8 cellular contexts compared by ENCODE assay signal in the genomic region with DNA sequence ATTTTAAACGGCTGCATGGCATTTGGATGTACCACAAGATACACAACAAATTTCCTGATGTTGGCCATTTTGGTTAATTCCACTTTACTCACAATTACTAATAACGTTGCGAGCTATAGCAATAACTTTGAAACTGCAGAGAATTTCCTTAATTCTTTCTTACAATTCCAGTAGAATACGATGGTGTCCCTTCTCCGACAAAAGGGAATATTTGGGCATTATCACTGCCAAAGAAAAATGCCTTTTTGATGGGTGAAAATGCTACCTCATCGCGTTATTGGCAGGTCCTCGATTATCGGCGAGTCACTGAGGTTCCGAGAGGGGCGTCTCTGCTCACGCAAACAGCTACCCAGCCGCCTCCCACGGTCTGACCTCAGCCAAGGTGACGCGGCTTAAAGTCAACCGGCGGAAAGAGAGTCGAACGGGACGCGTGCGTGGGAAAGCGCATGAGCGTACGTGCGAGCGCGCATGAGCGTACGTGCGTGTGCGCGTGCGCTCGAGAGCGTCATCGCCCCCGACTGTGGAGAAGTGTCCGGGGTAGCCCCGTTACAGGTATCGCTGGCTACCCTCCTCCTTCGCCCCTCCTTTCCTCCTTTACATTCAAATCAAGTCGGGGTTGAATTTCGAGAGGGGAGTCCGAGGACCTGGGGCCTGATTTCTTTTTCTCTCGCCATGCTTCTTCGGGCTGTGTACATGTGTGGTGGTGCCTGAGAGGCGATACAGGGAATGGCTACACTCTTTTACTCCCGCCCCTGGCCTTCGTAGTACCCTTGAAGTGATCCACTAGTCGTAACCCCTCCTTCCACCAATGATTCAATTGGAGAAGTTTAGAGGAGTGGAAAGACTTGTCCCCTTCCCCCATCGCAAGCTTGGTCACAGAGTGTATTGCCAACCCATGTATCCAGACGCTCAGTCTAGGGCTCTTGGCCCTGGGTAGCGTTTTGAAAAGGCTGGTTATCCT. TPM values are rescaled to one million over a fixed set of nuclear protein-coding genes. Genes with fewer than 3 reads are reported as not detected.
DNase-seq lines count a peak whose midpoint lies in the region; ATAC-seq and TF ChIP-seq lines count a peak whose summit lies in the region.

A gene (plus strand): TSS at position 495 of the 961 bp plus-strand sequence. CDS start 931 bp downstream, outside the sequence.

- CTCF ChIA-PET in naive thymus-derived CD4-positive, alpha-beta T cell (lab: Charles Lee), result interaction anchor here (0.7 to 1.2 kb wide), 2 partner anchors 9 to 45 kb away, joined by 3 read pairs; no protein-coding TSS in a partner anchor

- no peaks in the 10 kb centered on the region for H3K9me2 ChIP-seq in GM23338 (ENCODE audit: insufficient read depth)

- H3F3A ChIP-seq in GM23338 (replicated peaks; ENCODE audit: low read depth), result no peaks in the 10 kb centered on the region

- POLR2A ChIA-PET in naive thymus-derived CD4-positive, alpha-beta T cell (lab: Charles Lee), result interaction anchor here (0.8 to 1.7 kb wide), 5 partner anchors 8 to 1873 kb away, joined by 3 to 6 read pairs (median 4); a partner anchor contains a TSS

- peaks cover 32% of the 10 kb centered on the region for H3K4me1 Mint-ChIP-seq in GM23338
- H3K4me1 Mint-ChIP-seq in activated T-helper 1 cell treated with anti-CD3 and anti-CD28 coated beads, Interleukin-12 subunit alpha, Interleukin-12 subunit beta, Interleukin-2, Interleukin-4 antibody, amounts not matched to agents 30 ng/mL and 10 ng/mL and 1 ng/mL, durations not matched to agents 14 hours and 24 hours and 36 hours (ENCODE audit: low read depth), result peaks cover 50% of the 10 kb centered on the region
- peaks cover 14 to 59% (median 52%) of the 10 kb centered on the region in 7 donors for H3K4me1 Mint-ChIP-seq in naive thymus-derived CD4-positive, alpha-beta T cell
- peaks cover 25% of the 10 kb centered on the region for H3K4me1 Mint-ChIP-seq in stimulated activated memory B cell treated with anti-CD40 and anti-IgM and Interleukin-4, amounts not matched to agents 10 μg/mL and 1 μg/mL and 100 μg/mL, for 72 hours

- peak within 1 kb of the TSS; percentile 98 for H3K27ac Mint-ChIP-seq in GM23338
- H3K27ac Mint-ChIP-seq in activated T-helper 1 cell treated with anti-CD3 and anti-CD28 coated beads, Interleukin-12 subunit alpha, Interleukin-12 subunit beta, Interleukin-2, Interleukin-4 antibody, amounts not matched to agents 30 ng/mL and 10 ng/mL and 1 ng/mL, durations not matched to agents 14 hours and 24 hours and 36 hours, result peak within 1 kb of the TSS; percentile 99
- peak within 1 kb of the TSS; percentile 81 to 100 (median 98) for H3K27ac Mint-ChIP-seq in naive thymus-derived CD4-positive, alpha-beta T cell
- peak within 1 kb of the TSS; percentile 94 for H3K27ac Mint-ChIP-seq in stimulated activated memory B cell treated with anti-CD40 and anti-IgM and Interleukin-4, amounts not matched to agents 10 μg/mL and 1 μg/mL and 100 μg/mL, for 72 hours

- H3K27me3 Mint-ChIP-seq in GM23338 (ENCODE audit: insufficient read depth, low read depth, poor library complexity), result peaks cover 7% of the 10 kb centered on the region
- H3K27me3 Mint-ChIP-seq in activated T-helper 1 cell treated with anti-CD3 and anti-CD28 coated beads, Interleukin-12 subunit alpha, Interleukin-12 subunit beta, Interleukin-2, Interleukin-4 antibody, amounts not matched to agents 30 ng/mL and 10 ng/mL and 1 ng/mL, durations not matched to agents 14 hours and 24 hours and 36 hours (ENCODE audit: insufficient read depth), result no peaks in the 10 kb centered on the region
- H3K27me3 Mint-ChIP-seq in naive thymus-derived CD4-positive, alpha-beta T cell, result no peaks in the 10 kb centered on the region
- H3K27me3 Mint-ChIP-seq in stimulated activated memory B cell treated with anti-CD40 and anti-IgM and Interleukin-4, amounts not matched to agents 10 μg/mL and 1 μg/mL and 100 μg/mL, for 72 hours, result no peaks in the 10 kb centered on the region

- no peaks in the 10 kb centered on the region; the same call in 2 of the 3 replicates for H3K9me3 Mint-ChIP-seq in GM23338
- H3K9me3 Mint-ChIP-seq in activated T-helper 1 cell treated with anti-CD3 and anti-CD28 coated beads, Interleukin-12 subunit alpha, Interleukin-12 subunit beta, Interleukin-2, Interleukin-4 antibody, amounts not matched to agents 30 ng/mL and 10 ng/mL and 1 ng/mL, durations not matched to agents 14 hours and 24 hours and 36 hours, result no peaks in the 10 kb centered on the region
- no peaks in the 10 kb centered on the region for H3K9me3 Mint-ChIP-seq in naive thymus-derived CD4-positive, alpha-beta T cell
- H3K9me3 Mint-ChIP-seq in stimulated activated memory B cell treated with anti-CD40 and anti-IgM and Interleukin-4, amounts not matched to agents 10 μg/mL and 1 μg/mL and 100 μg/mL, for 72 hours, result no peaks in the 10 kb centered on the region

- DNase-seq in Daoy (ENCODE audit: low read depth), result peak; percentile 94
- peak; percentile 83 for DNase-seq in GM23338 (ENCODE audit: low spot score)
- DNase-seq in LHCN-M2 (ENCODE audit: low read depth), result peak; percentile 88
- peak; percentile 98 for DNase-seq in RPMI8226
- peak; percentile 90 for DNase-seq in activated T-helper 1 cell treated with anti-CD3 and anti-CD28 coated beads, Interleukin-12 subunit alpha, Interleukin-12 subunit beta, Interleukin-2, Interleukin-4 antibody, amounts not matched to agents 30 ng/mL and 10 ng/mL and 1 ng/mL, durations not matched to agents 14 hours and 24 hours and 36 hours (ENCODE audit: low spot score)
- DNase-seq in fibroblast of mammary gland (ENCODE audit: low read depth), result peak; percentile 95
- peak; percentile 66 to 92 (median 86) for DNase-seq in naive thymus-derived CD4-positive, alpha-beta T cell

- no peaks in the 10 kb centered on the region for H3K36me3 Mint-ChIP-seq in GM23338 (ENCODE audit: low read depth)
- H3K36me3 Mint-ChIP-seq in activated T-helper 1 cell treated with anti-CD3 and anti-CD28 coated beads, Interleukin-12 subunit alpha, Interleukin-12 subunit beta, Interleukin-2, Interleukin-4 antibody, amounts not matched to agents 30 ng/mL and 10 ng/mL and 1 ng/mL, durations not matched to agents 14 hours and 24 hours and 36 hours (ENCODE audit: low read depth), result peaks cover 17% of the 10 kb centered on the region
- H3K36me3 Mint-ChIP-seq in naive thymus-derived CD4-positive, alpha-beta T cell, result peaks cover 0 to 25% (median 0%) of the 10 kb centered on the region in 5 donors
- peaks cover 5% of the 10 kb centered on the region for H3K36me3 Mint-ChIP-seq in stimulated activated memory B cell treated with anti-CD40 and anti-IgM and Interleukin-4, amounts not matched to agents 10 μg/mL and 1 μg/mL and 100 μg/mL, for 72 hours

- intact Hi-C loops in activated T-helper 1 cell treated with anti-CD3 and anti-CD28 coated beads, Interleukin-12 subunit alpha, Interleukin-12 subunit beta, Interleukin-2, Interleukin-4 antibody, amounts not matched to agents 30 ng/mL and 10 ng/mL and 1 ng/mL, durations not matched to agents 14 hours and 24 hours and 36 hours (cut with micrococcal nuclease), result loop anchor here (1.0 to 10.0 kb wide), 6 partner anchors 8 to 1975 kb away; a partner anchor contains a TSS
- intact Hi-C loops in naive thymus-derived CD4-positive, alpha-beta T cell (cut with micrococcal nuclease), result loop anchor here (1.0 to 10.0 kb wide), 7 partner anchors 8 to 1983 kb away; a partner anchor contains a TSS

- peak within 1 kb of the TSS; percentile 70 for H3K27ac ChIP-seq in GM23338 (ENCODE audit: low read depth)
- peak within 1 kb of the TSS; percentile 91 for H3K27ac ChIP-seq in naive thymus-derived CD4-positive, alpha-beta T cell (ENCODE audit: low read depth, low read length)

- no peaks in the 10 kb centered on the region for H3K9me3 ChIP-seq in naive thymus-derived CD4-positive, alpha-beta T cell (ENCODE audit: control insufficient read depth in 2 of 3, low read length in 3 of 3)

- H3K4me2 ChIP-seq in GM23338, result peak within 1 kb of the TSS; percentile 84

- H3K4me3 Mint-ChIP-seq in GM23338, result peak within 1 kb of the TSS; percentile 81
- peak within 1 kb of the TSS; percentile 95 for H3K4me3 Mint-ChIP-seq in activated T-helper 1 cell treated with anti-CD3 and anti-CD28 coated beads, Interleukin-12 subunit alpha, Interleukin-12 subunit beta, Interleukin-2, Interleukin-4 antibody, amounts not matched to agents 30 ng/mL and 10 ng/mL and 1 ng/mL, durations not matched to agents 14 hours and 24 hours and 36 hours
- peak within 1 kb of the TSS; percentile 87 to 100 (median 98) for H3K4me3 Mint-ChIP-seq in naive thymus-derived CD4-positive, alpha-beta T cell
- peak within 1 kb of the TSS; percentile 85 for H3K4me3 Mint-ChIP-seq in stimulated activated memory B cell treated with anti-CD40 and anti-IgM and Interleukin-4, amounts not matched to agents 10 μg/mL and 1 μg/mL and 100 μg/mL, for 72 hours

- H2AFZ ChIP-seq in GM23338, result peak within 1 kb of the TSS; percentile 75; the same call in 1 of the 2 replicates

- peaks cover 10% of the 10 kb centered on the region for H3K4me1 ChIP-seq in GM23338 (ENCODE audit: insufficient read depth)
- peaks cover 6 to 20% of the 10 kb centered on the region in 2 donors for H3K4me1 ChIP-seq in naive thymus-derived CD4-positive, alpha-beta T cell (ENCODE audit: control insufficient read depth in 2 of 2, insufficient read depth in 2 of 2, low read length in 2 of 2)

- ATAC-seq in GM23338, result peak; percentile 92
- peak; percentile 96 for ATAC-seq in naive thymus-derived CD4-positive, alpha-beta T cell
- ATAC-seq in stimulated activated memory B cell treated with anti-CD40 and anti-IgM and Interleukin-4, amounts not matched to agents 10 μg/mL and 1 μg/mL and 100 μg/mL, for 72 hours, result peak; percentile 98

- H3K4me3 ChIP-seq in GM23338 (peak within 1 kb of the TSS; percentile 66), fibroblast of mammary gland (ENCODE audit: control insufficient read depth, low read depth, low read length) (peak within 1 kb of the TSS; percentile 82)
- H3K4me3 ChIP-seq in naive thymus-derived CD4-positive, alpha-beta T cell (ENCODE audit: low read length), result peak within 1 kb of the TSS; percentile 80

- no peak for TF ChIP-seq CTCF in GM23338 (conservative IDR thresholded peaks at IDR 0.05; ENCODE audit: low read depth in 2 of 2)
- no peak for TF ChIP-seq CTCF in fibroblast of mammary gland (conservative IDR thresholded peaks at IDR 0.05; ENCODE audit: control insufficient read depth, insufficient read depth, low read depth, low read length)

- no peaks in the 10 kb centered on the region for H3K27me3 ChIP-seq in GM23338 (ENCODE audit: insufficient read depth)
- no peaks in the 10 kb centered on the region for H3K27me3 ChIP-seq in naive thymus-derived CD4-positive, alpha-beta T cell (ENCODE audit: control insufficient read depth in 2 of 2, insufficient read depth in 2 of 2, low read length in 2 of 2)

- no peaks in the 10 kb centered on the region for H4K20me1 ChIP-seq in GM23338 (replicated peaks; ENCODE audit: insufficient read depth)

- no peaks in the 10 kb centered on the region for H3K36me3 ChIP-seq in GM23338 (ENCODE audit: insufficient read depth)
- H3K36me3 ChIP-seq in naive thymus-derived CD4-positive, alpha-beta T cell (ENCODE audit: control insufficient read depth in 2 of 3, insufficient read depth in 3 of 3, low read length in 3 of 3), result peaks cover 0 to 4% (median 0%) of the 10 kb centered on the region in 3 experiments

- no peaks in the 10 kb centered on the region for H3K79me2 ChIP-seq in GM23338 (replicated peaks; ENCODE audit: insufficient read depth)

RNA-seq across cellular contexts. Expression of the gene that starts here (rescaled TPM):
- total RNA-seq in Daoy (2014; rRNA removed; shearing (Covaris generic)), result 10.6 and 33.0 TPM in 2 replicates
- total RNA-seq in GM23338 (2014; rRNA removed; shearing (Covaris generic)), result 2.2 and 4.6 TPM in 2 replicates
- polyA plus RNA-seq in GM23338 (2016; fragmentation: Nextera tagmentation; extraction: Ambion mirVana), result 1.3 and 3.1 TPM in 2 replicates
- total RNA-seq in LHCN-M2 (2014; rRNA removed), result 11.2 and 11.7 TPM in 2 replicates
- 8.2 TPM for polyA plus RNA-seq in LHCN-M2 (2012)
- total RNA-seq in activated T-helper 1 cell treated with anti-CD3 and anti-CD28 coated beads, Interleukin-12 subunit alpha, Interleukin-12 subunit beta, Interleukin-2, Interleukin-4 antibody, amounts not matched to agents 30 ng/mL and 10 ng/mL and 1 ng/mL, durations not matched to agents 14 hours and 24 hours and 36 hours, result 15.2 and 15.4 TPM in 2 replicates
- 10 to 100 TPM; 10.6 to 16.5 (median 13.2) TPM for total RNA-seq in naive thymus-derived CD4-positive, alpha-beta T cell
- polyA plus RNA-seq in naive thymus-derived CD4-positive, alpha-beta T cell, result 10 to 100 TPM; 14.6 to 21.2 TPM

Comparison
In these comparisons a context has a peak if more than half of its experiments do, and no peak if none do; other contexts are left out.
1. Peak in every context shown above with its lines: DNase-seq, ATAC-seq, H3K4me3 ChIP-seq and H3K27ac ChIP-seq.